ENCODE assay signal across 12 cellular contexts in genomic region chr11:64444838-64445441, GRCh38.
DNase-seq lines count a peak whose midpoint lies in the region; ATAC-seq and TF ChIP-seq lines count a peak whose summit lies in the region.
"Had no signal": no experiment of that assay in that cellular context is flagged by ENCODE, and none has a peak within 500 bp of the region (broad histone marks: within the 10 kb centered on the region; RNA-seq: fewer than 3 reads in every experiment).

No MANE protein-coding gene starts in this region.

- no peak for TF ChIP-seq POLR2A in sigmoid colon (IDR thresholded peaks at IDR 0.05)

- H2AFZ ChIP-seq in SK-N-SH (ENCODE audit: low read depth) = no peak overlapping the region
- H2AFZ ChIP-seq: parathyroid adenoma had no signal

- 26% methylated on average over 3 of the region's 4 CpGs for WGBS in SK-N-SH (ENCODE audit: low lambda C conversion rate)
- WGBS in sigmoid colon, 2 donors = 68 to 77% methylated on average over 4 of the region's 4 CpGs

- H3K9me3 ChIP-seq in SK-N-SH (no peaks in the 10 kb centered on the region), MG63 (no peaks in the 10 kb centered on the region), sigmoid colon (no peaks in the 10 kb centered on the region)

- peaks cover 0 to 16% of the 10 kb centered on the region in 2 experiments; a peak in 1 of 4 replicates for H3K4me1 ChIP-seq in SK-N-SH (ENCODE audit: control insufficient read depth in 1 of 2, insufficient read depth in 2 of 2, low read depth in 1 of 2, low read length in 1 of 2)
- peaks cover 0 to 25% (median 14%) of the 10 kb centered on the region in 4 donors for H3K4me1 ChIP-seq in sigmoid colon
- H3K4me1 ChIP-seq: parathyroid adenoma had no signal

- H4K20me1 ChIP-seq in SK-N-SH (ENCODE audit: insufficient read depth) = no peaks in the 10 kb centered on the region

- H3K4me3 ChIP-seq in SK-N-SH (ENCODE audit: low read depth in 2 of 2, low read length in 1 of 2) = no peak overlapping the region
- H3K4me3 ChIP-seq in MG63 = no peak overlapping the region
- H3K4me3 ChIP-seq in sigmoid colon = no peak overlapping the region

- no peak overlapping the region for H3K9ac ChIP-seq in SK-N-SH
- H3K9ac ChIP-seq: parathyroid adenoma had no signal

- ATAC-seq in SK-N-SH treated with all-trans-retinoic acid at 6 μM for 48 hours = no peak
- no peak for ATAC-seq in HG03045 (IDR thresholded peaks at IDR 0.05; ENCODE audit: unreplicated experiment)
- ATAC-seq: left colon had no signal

- TF ChIP-seq EP300 in SK-N-SH (IDR thresholded peaks at IDR 0.05; ENCODE audit: borderline replicate concordance in 1 of 2, low read depth in 1 of 2, low read length in 1 of 2) = no peak
- no peak for TF ChIP-seq EP300 in sigmoid colon (IDR thresholded peaks at IDR 0.05)

- intact Hi-C loops in sigmoid colon (cut with DNase I) = no loop called here

- no peak for TF ChIP-seq CTCF in SK-N-SH (IDR thresholded peaks at IDR 0.05)
- no peak for TF ChIP-seq CTCF in sigmoid colon (IDR thresholded peaks at IDR 0.05)

- no peaks in the 10 kb centered on the region for H3K9me2 ChIP-seq in SK-N-SH

- TF ChIP-seq RAD21 in SK-N-SH (IDR thresholded peaks at IDR 0.05; ENCODE audit: low read length) = no peak

- H3K27me3 ChIP-seq in SK-N-SH (ENCODE audit: insufficient read depth) (peaks cover 25% of the 10 kb centered on the region; the same call in 1 of the 2 replicates), MG63 (peaks cover 3% of the 10 kb centered on the region; the same call in 1 of the 2 replicates), sigmoid colon (peaks cover 0 to 3% (median 0%) of the 10 kb centered on the region in 3 donors)

- POLR2A ChIA-PET in SK-N-SH (lab: Yijun Ruan, JAX) = no interaction called here

- no peak overlapping the region for H3K4me2 ChIP-seq in SK-N-SH

- DNase-seq in SK-N-SH = peak; percentile 38
- DNase-seq in MG63 = peak; percentile 13
- peak; percentile 25 for DNase-seq in cerebellum (ENCODE audit: low spot score)
- DNase-seq in sigmoid colon = peak; percentile 27
- DNase-seq in SW 1271 (lab: John Stamatoyannopoulos, UW) = no peak
- no peak for DNase-seq in Ammon's horn (ENCODE audit: low spot score)
- DNase-seq: activated naive CD8-positive, alpha-beta T cell treated with anti-CD3 and anti-CD28 coated beads, Interleukin-2, amount 10 ng/mL, durations not matched to agents 7 days and 5 days; left colon; NCI-H510A treated with DMSO at 0.1 percent for 48 hours had no signal

- H3F3A ChIP-seq in SK-N-SH (replicated peaks; ENCODE audit: insufficient read depth) = no peaks in the 10 kb centered on the region

- no peaks in the 10 kb centered on the region for H3K79me2 ChIP-seq in SK-N-SH (ENCODE audit: insufficient read depth)
- H3K79me2 ChIP-seq: parathyroid adenoma had no signal

- CTCF ChIA-PET in SK-N-SH (lab: Yijun Ruan, JAX) = interaction anchor here (1.3 to 1.9 kb wide), 5 partner anchors 44 to 208 kb away, joined by 3 to 10 read pairs (median 5); no protein-coding TSS in a partner anchor

- no peaks in the 10 kb centered on the region for H3K36me3 ChIP-seq in SK-N-SH (replicated peaks in 1 of 2; ENCODE audit: control insufficient read depth in 1 of 2, insufficient read depth in 2 of 2, low read length in 1 of 2)
- H3K36me3 ChIP-seq in MG63 = no peaks in the 10 kb centered on the region
- no peaks in the 10 kb centered on the region for H3K36me3 ChIP-seq in sigmoid colon

- H3K27ac ChIP-seq in SK-N-SH (ENCODE audit: low read depth in 2 of 2, low read length in 1 of 2) (no peak overlapping the region), sigmoid colon (no peak overlapping the region)
- H3K27ac ChIP-seq: parathyroid adenoma had no signal

TF ChIP-seq in SK-N-SH, 30 proteins besides CTCF, POLR2A, EP300 and RAD21:
- TF ChIP-seq, protein P1, sequence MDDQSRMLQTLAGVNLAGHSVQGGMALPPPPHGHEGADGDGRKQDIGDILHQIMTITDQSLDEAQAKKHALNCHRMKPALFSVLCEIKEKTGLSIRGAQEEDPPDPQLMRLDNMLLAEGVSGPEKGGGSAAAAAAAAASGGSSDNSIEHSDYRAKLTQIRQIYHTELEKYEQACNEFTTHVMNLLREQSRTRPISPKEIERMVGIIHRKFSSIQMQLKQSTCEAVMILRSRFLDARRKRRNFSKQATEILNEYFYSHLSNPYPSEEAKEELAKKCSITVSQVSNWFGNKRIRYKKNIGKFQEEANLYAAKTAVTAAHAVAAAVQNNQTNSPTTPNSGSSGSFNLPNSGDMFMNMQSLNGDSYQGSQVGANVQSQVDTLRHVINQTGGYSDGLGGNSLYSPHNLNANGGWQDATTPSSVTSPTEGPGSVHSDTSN (IDR thresholded peaks at IDR 0.05) = no peak
- TF ChIP-seq, protein P2, sequence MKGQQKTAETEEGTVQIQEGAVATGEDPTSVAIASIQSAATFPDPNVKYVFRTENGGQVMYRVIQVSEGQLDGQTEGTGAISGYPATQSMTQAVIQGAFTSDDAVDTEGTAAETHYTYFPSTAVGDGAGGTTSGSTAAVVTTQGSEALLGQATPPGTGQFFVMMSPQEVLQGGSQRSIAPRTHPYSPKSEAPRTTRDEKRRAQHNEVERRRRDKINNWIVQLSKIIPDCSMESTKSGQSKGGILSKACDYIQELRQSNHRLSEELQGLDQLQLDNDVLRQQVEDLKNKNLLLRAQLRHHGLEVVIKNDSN (IDR thresholded peaks at IDR 0.05; ENCODE audit: borderline replicate concordance, low read depth) = peak; percentile 79; the same call in 1 of the 2 replicates
- no peak for TF ChIP-seq NRF1 (IDR thresholded peaks at IDR 0.05; ENCODE audit: low read depth, low read length)

TF ChIP-seq in SK-N-SH treated with all-trans-retinoic acid at 6 μM for 48 hours, 23 proteins besides CTCF, POLR2A, EP300 and RAD21:
- TF ChIP-seq, protein P3, sequence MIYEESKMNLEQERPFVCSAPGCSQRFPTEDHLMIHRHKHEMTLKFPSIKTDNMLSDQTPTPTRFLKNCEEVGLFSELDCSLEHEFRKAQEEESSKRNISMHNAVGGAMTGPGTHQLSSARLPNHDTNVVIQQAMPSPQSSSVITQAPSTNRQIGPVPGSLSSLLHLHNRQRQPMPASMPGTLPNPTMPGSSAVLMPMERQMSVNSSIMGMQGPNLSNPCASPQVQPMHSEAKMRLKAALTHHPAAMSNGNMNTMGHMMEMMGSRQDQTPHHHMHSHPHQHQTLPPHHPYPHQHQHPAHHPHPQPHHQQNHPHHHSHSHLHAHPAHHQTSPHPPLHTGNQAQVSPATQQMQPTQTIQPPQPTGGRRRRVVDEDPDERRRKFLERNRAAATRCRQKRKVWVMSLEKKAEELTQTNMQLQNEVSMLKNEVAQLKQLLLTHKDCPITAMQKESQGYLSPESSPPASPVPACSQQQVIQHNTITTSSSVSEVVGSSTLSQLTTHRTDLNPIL (CRISPR knock-in tag; IDR thresholded peaks at IDR 0.05; ENCODE audit: low read depth) = no peak
- TF ChIP-seq ZFP30 (CRISPR knock-in tag; IDR thresholded peaks at IDR 0.05) (no peak), POU6F1 (CRISPR knock-in tag; IDR thresholded peaks at IDR 0.05; ENCODE audit: borderline replicate concordance, low read depth) (no peak), CSRNP3 (CRISPR knock-in tag; IDR thresholded peaks at IDR 0.05) (no peak), ZNF565 (CRISPR knock-in tag; conservative IDR thresholded peaks at IDR 0.05; ENCODE audit: low read depth) (no peak), ARNTL (CRISPR knock-in tag; IDR thresholded peaks at IDR 0.05; ENCODE audit: borderline replicate concordance, low read depth) (no peak), ZFP3 (CRISPR knock-in tag; IDR thresholded peaks at IDR 0.05) (no peak), CSDC2 (CRISPR knock-in tag; IDR thresholded peaks at IDR 0.05) (no peak), BACH2 (CRISPR knock-in tag; IDR thresholded peaks at IDR 0.05; ENCODE audit: borderline replicate concordance) (no peak), ISL1 (CRISPR knock-in tag; IDR thresholded peaks at IDR 0.05) (no peak)

Comparison
In these comparisons a context has a peak if more than half of its experiments do, and no peak if none do; other contexts are left out.
1. DNase-seq: peak in SK-N-SH (single experiment), MG63 (single experiment), cerebellum (single experiment) and sigmoid colon (single experiment); none in SW 1271 (0 of 2) and Ammon's horn (single experiment).